8 cellular contexts compared by ENCODE assay signal in genomic region chr19:4369109-4369887, GRCh38. TPM values are rescaled to one million over a fixed set of nuclear protein-coding genes. Genes with fewer than 3 reads are reported as not detected.
DNase-seq lines count a peak whose midpoint lies in the region; ATAC-seq and TF ChIP-seq lines count a peak whose summit lies in the region.

No MANE protein-coding gene starts in this region.

- H3K9ac ChIP-seq in Loucy (ENCODE audit: low read depth, low read length, poor library complexity, severe bottlenecking), result peak overlapping the region; percentile 71

- no peaks in the 10 kb centered on the region for H3K9me2 ChIP-seq in Loucy (replicated peaks; ENCODE audit: low read depth, low read length)

- ATAC-seq in GM21619 (IDR thresholded peaks at IDR 0.05; ENCODE audit: unreplicated experiment) (peak; percentile 50), thoracic aorta (ENCODE audit: insufficient number of reproducible peaks, low FRiP score, low read depth) (no peak)
- ATAC-seq in activated CD8-positive, alpha-beta T cell treated with anti-CD3 and anti-CD28 coated beads, Interleukin-2, amount 10 ng/mL, durations not matched to agents 7 days and 5 days, result peak; percentile 80

- H3K36me3 ChIP-seq in Loucy (ENCODE audit: insufficient read depth, low read length), result peaks cover 16% of the 10 kb centered on the region; the same call in 1 of the 2 replicates
- peaks cover 18% of the 10 kb centered on the region for H3K36me3 ChIP-seq in osteoblast (ENCODE audit: insufficient read depth, low read length)
- H3K36me3 ChIP-seq in thoracic aorta, result peaks cover 15% of the 10 kb centered on the region

- peak overlapping the region; percentile 87 for H3K4me2 ChIP-seq in Loucy (ENCODE audit: low read depth, low read length, poor library complexity, severe bottlenecking)
- peak overlapping the region; percentile 43 for H3K4me2 ChIP-seq in osteoblast (ENCODE audit: insufficient read depth, low read length)

- H3K79me2 ChIP-seq in Loucy (ENCODE audit: insufficient read depth, low read length) (peaks cover 51% of the 10 kb centered on the region; the same call in 1 of the 2 replicates), osteoblast (ENCODE audit: insufficient read depth, low read length) (peaks cover 91% of the 10 kb centered on the region)

- peak overlapping the region; percentile 69 for H3K4me3 Mint-ChIP-seq in activated CD8-positive, alpha-beta T cell treated with anti-CD3 and anti-CD28 coated beads, Interleukin-2, amount 10 ng/mL, durations not matched to agents 7 days and 5 days

- H3K9me3 Mint-ChIP-seq in activated CD8-positive, alpha-beta T cell treated with anti-CD3 and anti-CD28 coated beads, Interleukin-2, amount 10 ng/mL, durations not matched to agents 7 days and 5 days (ENCODE audit: insufficient read depth), result no peaks in the 10 kb centered on the region

- no peaks in the 10 kb centered on the region for H3K9me3 ChIP-seq in Loucy (ENCODE audit: insufficient read depth, low read depth, low read length)
- H3K9me3 ChIP-seq in osteoblast (ENCODE audit: low read depth, low read length), result no peaks in the 10 kb centered on the region
- no peaks in the 10 kb centered on the region for H3K9me3 ChIP-seq in thoracic aorta

- no peak overlapping the region for H2AFZ ChIP-seq in Loucy (ENCODE audit: low read length)
- no peak overlapping the region for H2AFZ ChIP-seq in osteoblast (ENCODE audit: low read length)

- H3K4me3 ChIP-seq in Loucy (ENCODE audit: low read length, poor library complexity, severe bottlenecking) (peak overlapping the region; percentile 68), osteoblast (ENCODE audit: insufficient read depth, low read length) (no peak overlapping the region), thoracic aorta (peak overlapping the region; percentile 40)

- peaks cover 33% of the 10 kb centered on the region for H3K4me1 ChIP-seq in Loucy (ENCODE audit: insufficient read depth, low read length, poor library complexity, severe bottlenecking)
- H3K4me1 ChIP-seq in osteoblast (ENCODE audit: insufficient read depth, low read length), result peaks cover 49% of the 10 kb centered on the region
- H3K4me1 ChIP-seq in thoracic aorta (ENCODE audit: control insufficient read depth in 1 of 2, low read depth in 2 of 2), result peaks cover 37 to 64% of the 10 kb centered on the region in 2 donors

- H3K4me1 Mint-ChIP-seq in activated CD8-positive, alpha-beta T cell treated with anti-CD3 and anti-CD28 coated beads, Interleukin-2, amount 10 ng/mL, durations not matched to agents 7 days and 5 days (ENCODE audit: low read depth), result peaks cover 65% of the 10 kb centered on the region

- no peaks in the 10 kb centered on the region for H3F3A ChIP-seq in Loucy (ENCODE audit: low read depth)

- H3K27ac Mint-ChIP-seq in activated CD8-positive, alpha-beta T cell treated with anti-CD3 and anti-CD28 coated beads, Interleukin-2, amount 10 ng/mL, durations not matched to agents 7 days and 5 days, result peak overlapping the region; percentile 96

- no peaks in the 10 kb centered on the region for H3K27me3 Mint-ChIP-seq in activated CD8-positive, alpha-beta T cell treated with anti-CD3 and anti-CD28 coated beads, Interleukin-2, amount 10 ng/mL, durations not matched to agents 7 days and 5 days (ENCODE audit: low read depth)

- H3K36me3 Mint-ChIP-seq in activated CD8-positive, alpha-beta T cell treated with anti-CD3 and anti-CD28 coated beads, Interleukin-2, amount 10 ng/mL, durations not matched to agents 7 days and 5 days (ENCODE audit: low read depth), result peaks cover 35% of the 10 kb centered on the region

- DNase-seq in Daoy (ENCODE audit: low read depth) (peak; percentile 65), epithelial cell of prostate (ENCODE audit: low read depth, low spot score) (no peak), osteoblast (ENCODE audit: insufficient read length, low spot score, missing footprints) (peak; percentile 79), thoracic aorta (ENCODE audit: low spot score) (no peak), NCI-H146 (lab: John Stamatoyannopoulos, UW) (no peak)
- peak; percentile 92 for DNase-seq in activated CD8-positive, alpha-beta T cell treated with anti-CD3 and anti-CD28 coated beads, Interleukin-2, amount 10 ng/mL, durations not matched to agents 7 days and 5 days

- TF ChIP-seq CTCF in Loucy (conservative IDR thresholded peaks at IDR 0.05; ENCODE audit: low read length), result no peak
- TF ChIP-seq CTCF in osteoblast (IDR thresholded peaks at IDR 0.05; ENCODE audit: extremely low read depth, low read depth, low read length), result no peak
- no peak for TF ChIP-seq CTCF in thoracic aorta (IDR thresholded peaks at IDR 0.05)

- POLR2A ChIA-PET in activated CD8-positive, alpha-beta T cell treated with anti-CD3 and anti-CD28 coated beads, Interleukin-2, amount 10 ng/mL, durations not matched to agents 7 days and 5 days (lab: Charles Lee), result interaction anchor here (1.0 to 1.4 kb wide), 5 partner anchors 17 to 32 kb away, joined by 3 to 7 read pairs (median 5); partner anchors contain the start of gene SH3GL1

- H4K20me1 ChIP-seq in Loucy (ENCODE audit: insufficient read depth, low read length, poor library complexity, severe bottlenecking) (peaks cover 18% of the 10 kb centered on the region), osteoblast (ENCODE audit: insufficient read depth, low read length) (peaks cover 70% of the 10 kb centered on the region)

- H3K27me3 ChIP-seq in Loucy (ENCODE audit: insufficient read depth, low read length, poor library complexity, severe bottlenecking) (no peaks in the 10 kb centered on the region), osteoblast (ENCODE audit: insufficient read depth, low read length) (no peaks in the 10 kb centered on the region), thoracic aorta (replicated peaks; ENCODE audit: insufficient read depth) (no peaks in the 10 kb centered on the region)

- CTCF ChIA-PET in activated CD8-positive, alpha-beta T cell treated with anti-CD3 and anti-CD28 coated beads, Interleukin-2, amount 10 ng/mL, durations not matched to agents 7 days and 5 days (lab: Charles Lee), result interaction anchor here (0.8 to 7.3 kb wide), 8 partner anchors 11 to 156 kb away, joined by 3 to 54 read pairs (median 7); partner anchors contain the start of genes CHAF1A, MPND and SH3GL1

- H3K27ac ChIP-seq in epithelial cell of prostate (peak overlapping the region; percentile 98), osteoblast (ENCODE audit: low read depth, low read length) (peak overlapping the region; percentile 65), thoracic aorta (peak overlapping the region in 1 of 2 donors; percentile 27)

RNA-seq across cellular contexts. Expression of gene MPND, which starts 25.9 kb away (rescaled TPM):
- 0.95 and 2.5 TPM in 2 replicates for total RNA-seq in Daoy (2014; rRNA removed; shearing (Covaris generic))
- 10 to 100 TPM; 26.0 to 27.6 TPM for total RNA-seq in activated CD8-positive, alpha-beta T cell treated with anti-CD3 and anti-CD28 coated beads, Interleukin-2, amount 10 ng/mL, durations not matched to agents 7 days and 5 days
- total RNA-seq in osteoblast (6.8 and 6.9 TPM in 2 replicates), thoracic aorta (10 to 100 TPM in 1 of 2 donors, 1 to 10 TPM in 1; 5.8 to 10.8 TPM)

RNA-seq across cellular contexts. Expression of gene STAP2, which starts 30.7 kb away (rescaled TPM):
- 28.9 and 35.7 TPM in 2 replicates for total RNA-seq in Daoy (2014; rRNA removed; shearing (Covaris generic))
- total RNA-seq in activated CD8-positive, alpha-beta T cell treated with anti-CD3 and anti-CD28 coated beads, Interleukin-2, amount 10 ng/mL, durations not matched to agents 7 days and 5 days, result 10 to 100 TPM; 14.3 to 16.5 TPM
- total RNA-seq in osteoblast, result 2.4 and 2.5 TPM in 2 replicates
- total RNA-seq in thoracic aorta, result not detected

RNA-seq across cellular contexts. Expression of gene SH3GL1, which starts 31.0 kb away (rescaled TPM):
- 44.3 and 52.8 TPM in 2 replicates for total RNA-seq in Daoy (2014; rRNA removed; shearing (Covaris generic))
- total RNA-seq in activated CD8-positive, alpha-beta T cell treated with anti-CD3 and anti-CD28 coated beads, Interleukin-2, amount 10 ng/mL, durations not matched to agents 7 days and 5 days, result 10 to 100 TPM; 65.1 to 67.9 TPM
- total RNA-seq in osteoblast, result 83.2 and 84.9 TPM in 2 replicates
- total RNA-seq in thoracic aorta, result 10 to 100 TPM; 47.3 to 56.9 TPM

RNA-seq across cellular contexts. Expression of gene CHAF1A, which starts 33.1 kb away (rescaled TPM):
- total RNA-seq in Daoy (2014; rRNA removed; shearing (Covaris generic)), result 39.7 and 55.8 TPM in 2 replicates
- 100 to 1,000 TPM in 1 of 2 experiments, 10 to 100 TPM in 1; 95.3 to 104 TPM for total RNA-seq in activated CD8-positive, alpha-beta T cell treated with anti-CD3 and anti-CD28 coated beads, Interleukin-2, amount 10 ng/mL, durations not matched to agents 7 days and 5 days
- total RNA-seq in osteoblast, result 3.6 and 5.6 TPM in 2 replicates
- total RNA-seq in thoracic aorta, result 1 to 10 TPM; 3.2 to 5.8 TPM

Comparison
In these comparisons a context has a peak if more than half of its experiments do, and no peak if none do; other contexts are left out.
1. DNase-seq: peak in Daoy (single experiment), activated CD8-positive, alpha-beta T cell treated with anti-CD3 and anti-CD28 coated beads, Interleukin-2, amount 10 ng/mL, durations not matched to agents 7 days and 5 days (single experiment) and osteoblast (single experiment); none in epithelial cell of prostate (single experiment), thoracic aorta (single experiment) and NCI-H146 (single experiment).